In the genomic region with DNA sequence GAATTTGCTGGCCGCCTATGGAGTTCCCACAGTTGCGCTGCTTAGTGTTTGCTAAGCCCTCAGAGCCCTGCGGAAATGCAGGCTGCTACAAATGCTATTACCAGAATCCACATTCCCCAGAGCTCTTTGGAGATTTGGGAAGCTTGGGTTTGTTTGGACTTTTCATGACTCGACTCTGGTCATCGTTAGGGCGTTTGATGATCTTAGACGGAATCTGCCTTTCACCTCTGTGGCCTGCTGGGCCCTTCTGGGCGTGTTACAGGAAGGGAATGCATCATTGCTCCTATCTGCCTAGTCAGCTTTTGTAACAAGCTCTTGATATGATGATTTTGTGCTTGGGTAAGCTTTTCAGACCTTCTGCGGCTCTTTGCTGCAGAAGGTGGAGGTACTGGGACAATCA, we compare ENCODE assay signal across 1 cellular context.
TF ChIP-seq lines count a peak whose summit lies in the region.

No MANE protein-coding gene starts in this region.

TF ChIP-seq in HepG2, 621 proteins besides CTCF, POLR2A, EP300 and RAD21:
- no peak for TF ChIP-seq FIP1L1 (IDR thresholded peaks at IDR 0.05; ENCODE audit: borderline replicate concordance, insufficient read depth, low read depth, low read length)
- TF ChIP-seq KDM3A (CRISPR knock-in tag; IDR thresholded peaks at IDR 0.05; ENCODE audit: low read depth), result no peak
- TF ChIP-seq, protein P1, sequence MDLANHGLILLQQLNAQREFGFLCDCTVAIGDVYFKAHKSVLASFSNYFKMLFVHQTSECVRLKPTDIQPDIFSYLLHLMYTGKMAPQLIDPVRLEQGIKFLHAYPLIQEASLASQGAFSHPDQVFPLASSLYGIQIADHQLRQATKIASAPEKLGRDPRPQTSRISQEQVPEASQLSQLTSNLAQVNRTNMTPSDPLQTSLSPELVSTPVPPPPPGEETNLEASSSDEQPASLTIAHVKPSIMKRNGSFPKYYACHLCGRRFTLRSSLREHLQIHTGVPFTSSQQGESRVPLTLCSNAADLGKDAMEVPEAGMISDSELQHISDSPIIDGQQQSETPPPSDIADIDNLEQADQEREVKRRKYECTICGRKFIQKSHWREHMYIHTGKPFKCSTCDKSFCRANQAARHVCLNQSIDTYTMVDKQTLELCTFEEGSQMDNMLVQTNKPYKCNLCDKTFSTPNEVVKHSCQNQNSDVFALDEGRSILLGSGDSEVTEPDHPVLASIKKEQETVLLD (CRISPR knock-in tag; IDR thresholded peaks at IDR 0.05; ENCODE audit: low read depth), result no peak
- TF ChIP-seq REL (CRISPR knock-in tag; conservative IDR thresholded peaks at IDR 0.05), result no peak
- TF ChIP-seq KDM4B (CRISPR knock-in tag; IDR thresholded peaks at IDR 0.05), result no peak
- TF ChIP-seq ZNF224 (CRISPR knock-in tag; IDR thresholded peaks at IDR 0.05), result no peak
- TF ChIP-seq ZEB1 (IDR thresholded peaks at IDR 0.05; ENCODE audit: insufficient replicate concordance, low read depth), result no peak
- TF ChIP-seq, protein P2, sequence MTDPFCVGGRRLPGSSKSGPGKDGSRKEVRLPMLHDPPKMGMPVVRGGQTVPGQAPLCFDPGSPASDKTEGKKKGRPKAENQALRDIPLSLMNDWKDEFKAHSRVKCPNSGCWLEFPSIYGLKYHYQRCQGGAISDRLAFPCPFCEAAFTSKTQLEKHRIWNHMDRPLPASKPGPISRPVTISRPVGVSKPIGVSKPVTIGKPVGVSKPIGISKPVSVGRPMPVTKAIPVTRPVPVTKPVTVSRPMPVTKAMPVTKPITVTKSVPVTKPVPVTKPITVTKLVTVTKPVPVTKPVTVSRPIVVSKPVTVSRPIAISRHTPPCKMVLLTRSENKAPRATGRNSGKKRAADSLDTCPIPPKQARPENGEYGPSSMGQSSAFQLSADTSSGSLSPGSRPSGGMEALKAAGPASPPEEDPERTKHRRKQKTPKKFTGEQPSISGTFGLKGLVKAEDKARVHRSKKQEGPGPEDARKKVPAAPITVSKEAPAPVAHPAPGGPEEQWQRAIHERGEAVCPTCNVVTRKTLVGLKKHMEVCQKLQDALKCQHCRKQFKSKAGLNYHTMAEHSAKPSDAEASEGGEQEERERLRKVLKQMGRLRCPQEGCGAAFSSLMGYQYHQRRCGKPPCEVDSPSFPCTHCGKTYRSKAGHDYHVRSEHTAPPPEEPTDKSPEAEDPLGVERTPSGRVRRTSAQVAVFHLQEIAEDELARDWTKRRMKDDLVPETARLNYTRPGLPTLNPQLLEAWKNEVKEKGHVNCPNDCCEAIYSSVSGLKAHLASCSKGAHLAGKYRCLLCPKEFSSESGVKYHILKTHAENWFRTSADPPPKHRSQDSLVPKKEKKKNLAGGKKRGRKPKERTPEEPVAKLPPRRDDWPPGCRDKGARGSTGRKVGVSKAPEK (CRISPR knock-in tag; IDR thresholded peaks at IDR 0.05; ENCODE audit: borderline replicate concordance), result no peak
- TF ChIP-seq, protein P3, sequence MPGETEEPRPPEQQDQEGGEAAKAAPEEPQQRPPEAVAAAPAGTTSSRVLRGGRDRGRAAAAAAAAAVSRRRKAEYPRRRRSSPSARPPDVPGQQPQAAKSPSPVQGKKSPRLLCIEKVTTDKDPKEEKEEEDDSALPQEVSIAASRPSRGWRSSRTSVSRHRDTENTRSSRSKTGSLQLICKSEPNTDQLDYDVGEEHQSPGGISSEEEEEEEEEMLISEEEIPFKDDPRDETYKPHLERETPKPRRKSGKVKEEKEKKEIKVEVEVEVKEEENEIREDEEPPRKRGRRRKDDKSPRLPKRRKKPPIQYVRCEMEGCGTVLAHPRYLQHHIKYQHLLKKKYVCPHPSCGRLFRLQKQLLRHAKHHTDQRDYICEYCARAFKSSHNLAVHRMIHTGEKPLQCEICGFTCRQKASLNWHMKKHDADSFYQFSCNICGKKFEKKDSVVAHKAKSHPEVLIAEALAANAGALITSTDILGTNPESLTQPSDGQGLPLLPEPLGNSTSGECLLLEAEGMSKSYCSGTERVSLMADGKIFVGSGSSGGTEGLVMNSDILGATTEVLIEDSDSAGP (CRISPR knock-in tag; IDR thresholded peaks at IDR 0.05; ENCODE audit: borderline replicate concordance), result no peak
- peak; percentile 84 for TF ChIP-seq MAFF (IDR thresholded peaks at IDR 0.05; ENCODE audit: low read depth, low read length)
- no peak for TF ChIP-seq ZBTB3 (CRISPR knock-in tag; IDR thresholded peaks at IDR 0.05; ENCODE audit: borderline replicate concordance, low read depth)
- TF ChIP-seq MAFK (conservative IDR thresholded peaks at IDR 0.05 in 1 of 2, IDR thresholded peaks at IDR 0.05 in 1 of 2; ENCODE audit: low read length in 2 of 2), result peak; percentile 83 to 88
- TF ChIP-seq ZNF329 (CRISPR knock-in tag; IDR thresholded peaks at IDR 0.05; ENCODE audit: low read depth), result no peak
- TF ChIP-seq, protein P4, sequence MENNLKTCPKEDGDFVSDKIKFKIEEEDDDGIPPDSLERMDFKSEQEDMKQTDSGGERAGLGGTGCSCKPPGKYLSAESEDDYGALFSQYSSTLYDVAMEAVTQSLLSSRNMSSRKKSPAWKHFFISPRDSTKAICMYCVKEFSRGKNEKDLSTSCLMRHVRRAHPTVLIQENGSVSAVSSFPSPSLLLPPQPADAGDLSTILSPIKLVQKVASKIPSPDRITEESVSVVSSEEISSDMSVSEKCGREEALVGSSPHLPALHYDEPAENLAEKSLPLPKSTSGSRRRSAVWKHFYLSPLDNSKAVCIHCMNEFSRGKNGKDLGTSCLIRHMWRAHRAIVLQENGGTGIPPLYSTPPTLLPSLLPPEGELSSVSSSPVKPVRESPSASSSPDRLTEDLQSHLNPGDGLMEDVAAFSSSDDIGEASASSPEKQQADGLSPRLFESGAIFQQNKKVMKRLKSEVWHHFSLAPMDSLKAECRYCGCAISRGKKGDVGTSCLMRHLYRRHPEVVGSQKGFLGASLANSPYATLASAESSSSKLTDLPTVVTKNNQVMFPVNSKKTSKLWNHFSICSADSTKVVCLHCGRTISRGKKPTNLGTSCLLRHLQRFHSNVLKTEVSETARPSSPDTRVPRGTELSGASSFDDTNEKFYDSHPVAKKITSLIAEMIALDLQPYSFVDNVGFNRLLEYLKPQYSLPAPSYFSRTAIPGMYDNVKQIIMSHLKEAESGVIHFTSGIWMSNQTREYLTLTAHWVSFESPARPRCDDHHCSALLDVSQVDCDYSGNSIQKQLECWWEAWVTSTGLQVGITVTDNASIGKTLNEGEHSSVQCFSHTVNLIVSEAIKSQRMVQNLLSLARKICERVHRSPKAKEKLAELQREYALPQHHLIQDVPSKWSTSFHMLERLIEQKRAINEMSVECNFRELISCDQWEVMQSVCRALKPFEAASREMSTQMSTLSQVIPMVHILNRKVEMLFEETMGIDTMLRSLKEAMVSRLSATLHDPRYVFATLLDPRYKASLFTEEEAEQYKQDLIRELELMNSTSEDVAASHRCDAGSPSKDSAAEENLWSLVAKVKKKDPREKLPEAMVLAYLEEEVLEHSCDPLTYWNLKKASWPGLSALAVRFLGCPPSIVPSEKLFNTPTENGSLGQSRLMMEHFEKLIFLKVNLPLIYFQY (CRISPR knock-in tag; IDR thresholded peaks at IDR 0.05; ENCODE audit: borderline replicate concordance), result no peak
- no peak for TF ChIP-seq TEAD3 (CRISPR knock-in tag; optimal IDR thresholded peaks at IDR 0.05; ENCODE audit: borderline replicate concordance)
- no peak for TF ChIP-seq TBP (CRISPR knock-in tag; IDR thresholded peaks at IDR 0.05)
